Comparison of ENCODE assay signal across 34 cellular contexts in genomic region chr5:115585265-115585664, GRCh38.
"Had no signal": no experiment of that assay in that cellular context is flagged by ENCODE, and none has a peak within 500 bp of the region (broad histone marks: within the 10 kb centered on the region; RNA-seq: fewer than 3 reads in every experiment).

No MANE protein-coding gene starts in this region.

- H3K4me1 Mint-ChIP-seq: activated T-helper 17 cell treated with anti-CD3 and anti-CD28 coated beads, Interleukin-2, amount 50 U/mL, for 72 hours; central memory CD8-positive, alpha-beta T cell had no signal

- H3K4me3 ChIP-seq: esophagus muscularis mucosa had no signal

- H3K9me3 Mint-ChIP-seq: activated B cell treated with CpG ODN at 0.5 μM for 24 hours; activated CD8-positive, alpha-beta T cell treated with anti-CD3 and anti-CD28 coated beads for 36 hours; activated T-cell treated with anti-CD3 and anti-CD28 coated beads, Interleukin-2, amount 50 U/mL, for 4 hours; activated T-helper 17 cell treated with anti-CD3 and anti-CD28 coated beads, Interleukin-2, amount 50 U/mL, for 72 hours; central memory CD8-positive, alpha-beta T cell; effector memory CD8-positive, alpha-beta T cell; T-helper 2 cell treated with Interferon-gamma antibody and Interleukin-4, amounts not matched to agents 5 μg/mL and 100 μg/mL, for 36 hours had no signal

- H3K27me3 ChIP-seq: brain microvascular endothelial cell, esophagus muscularis mucosa had no signal

- FAIRE-seq: astrocyte, bronchial epithelial cell, colon, frontal cortex had no signal

- H3K36me3 ChIP-seq: WERI-Rb-1 had no signal

- H3K27me3 Mint-ChIP-seq: activated B cell treated with CpG ODN at 0.5 μM for 24 hours; activated CD8-positive, alpha-beta T cell treated with anti-CD3 and anti-CD28 coated beads for 36 hours; activated naive CD8-positive, alpha-beta T cell; activated T-helper 17 cell treated with anti-CD3 and anti-CD28 coated beads, Interleukin-2, amount 50 U/mL, for 72 hours; central memory CD8-positive, alpha-beta T cell; effector memory CD8-positive, alpha-beta T cell; T-helper 17 cell had no signal

- DNase-seq: activated B cell treated with CpG ODN at 0.5 μM for 24 hours; activated CD4-positive, alpha-beta T cell treated with anti-CD3 and anti-CD28 coated beads for 48 hours; activated CD4-positive, alpha-beta T cell treated with anti-CD3 and anti-CD28 coated beads, Interleukin-2, amount 50 U/mL, for 1 hour; activated CD4-positive, alpha-beta T cell treated with anti-CD3 and anti-CD28 coated beads, Interleukin-2, amount 50 U/mL, for 48 hours; activated CD8-positive, alpha-beta memory T cell treated with anti-CD3 and anti-CD28 coated beads for 24 hours; activated CD8-positive, alpha-beta T cell treated with anti-CD3 and anti-CD28 coated beads for 36 hours; activated effector memory CD4-positive, alpha-beta T cell treated with Interleukin-2 at 50 U/mL for 16 hours; activated gamma-delta T cell treated with Interleukin-2 at 50 U/mL for 16 hours; activated naive CD4-positive, alpha-beta T cell treated with anti-CD3 and anti-CD28 coated beads, Interleukin-2, amount 50 U/mL, for 16 hours; activated naive CD4-positive, alpha-beta T cell treated with Interleukin-2 at 50 U/mL for 16 hours; activated T-cell treated with anti-CD3 and anti-CD28 coated beads, Interleukin-2, amount 50 U/mL, for 4 hours; amniotic stem cell; anterior cingulate cortex; brain microvascular endothelial cell; cortex of kidney; dermis blood vessel endothelial cell; effector CD4-positive, alpha-beta T cell; effector memory CD8-positive, alpha-beta T cell; erythroblast; head of caudate nucleus; T-helper 1 cell; T-helper 17 cell; T1000; WERI-Rb-1 had no signal

- H3K9me3 ChIP-seq: esophagus muscularis mucosa had no signal

- ATAC-seq: activated CD4-positive, CD25-positive, alpha-beta regulatory T cell treated with anti-CD3 and anti-CD28 coated beads, Interleukin-2, amount 50 U/mL, for 24 hours; activated CD8-positive, alpha-beta T cell treated with anti-CD3 and anti-CD28 coated beads for 36 hours; activated T-cell treated with anti-CD3 and anti-CD28 coated beads, Interleukin-2, amount 50 U/mL, for 4 hours; activated T-helper 17 cell treated with anti-CD3 and anti-CD28 coated beads, Interleukin-2, amount 50 U/mL, for 72 hours; effector memory CD8-positive, alpha-beta T cell; T-helper 17 cell had no signal

- H3K27ac Mint-ChIP-seq: activated B cell treated with CpG ODN at 0.5 μM for 24 hours; activated CD8-positive, alpha-beta T cell treated with anti-CD3 and anti-CD28 coated beads for 36 hours; activated naive CD8-positive, alpha-beta T cell; activated T-helper 17 cell treated with anti-CD3 and anti-CD28 coated beads, Interleukin-2, amount 50 U/mL, for 72 hours; effector memory CD8-positive, alpha-beta T cell; T-helper 17 cell; T-helper 2 cell treated with Interferon-gamma antibody and Interleukin-4, amounts not matched to agents 5 μg/mL and 100 μg/mL, for 36 hours had no signal

- H3K27ac ChIP-seq: brain microvascular endothelial cell, esophagus muscularis mucosa, WERI-Rb-1 had no signal

- H3K4me3 Mint-ChIP-seq: activated B cell treated with CpG ODN at 0.5 μM for 24 hours; activated CD8-positive, alpha-beta T cell treated with anti-CD3 and anti-CD28 coated beads for 36 hours; activated naive CD8-positive, alpha-beta T cell; activated T-cell treated with anti-CD3 and anti-CD28 coated beads, Interleukin-2, amount 50 U/mL, for 4 hours; activated T-helper 17 cell treated with anti-CD3 and anti-CD28 coated beads, Interleukin-2, amount 50 U/mL, for 72 hours; central memory CD8-positive, alpha-beta T cell; effector memory CD8-positive, alpha-beta T cell; T-helper 17 cell; T-helper 2 cell treated with Interferon-gamma antibody and Interleukin-4, amounts not matched to agents 5 μg/mL and 100 μg/mL, for 36 hours had no signal
